Comparison of ENCODE assay signal across 21 cellular contexts in the genomic region with DNA sequence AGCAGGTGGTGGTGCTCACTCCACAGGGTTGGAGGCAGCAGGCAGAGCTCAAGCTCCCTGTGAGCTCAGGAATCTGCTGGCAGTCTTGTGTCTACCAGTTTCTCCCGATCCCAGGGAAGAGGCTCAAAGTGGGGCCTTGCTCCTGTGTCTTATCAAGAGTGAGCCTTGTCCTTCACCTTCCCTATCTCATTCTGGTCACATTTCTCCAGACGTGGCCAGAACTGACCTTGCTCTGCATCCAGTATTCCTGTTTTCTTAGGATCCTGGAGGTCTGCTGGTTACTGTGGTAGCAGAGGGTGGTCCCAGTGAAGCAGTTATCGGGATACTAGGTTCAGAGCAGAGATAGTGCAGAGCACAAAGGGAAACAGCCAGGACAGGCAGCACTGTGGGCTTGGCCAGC. TPM values are rescaled to one million over a fixed set of nuclear protein-coding genes. Genes with fewer than 3 reads are reported as not detected.
DNase-seq lines count a peak whose midpoint lies in the region; ATAC-seq and TF ChIP-seq lines count a peak whose summit lies in the region.
"Had no signal": no experiment of that assay in that cellular context is flagged by ENCODE, and none has a peak within 500 bp of the region (broad histone marks: within the 10 kb centered on the region; RNA-seq: fewer than 3 reads in every experiment).

No MANE protein-coding gene starts in this region.

- no peak for DNase-seq in GM23338 (ENCODE audit: low spot score)
- peak; percentile 32 for DNase-seq in endodermal cell
- no peak for DNase-seq in neuronal stem cell (ENCODE audit: low spot score)
- no peak for DNase-seq in A673 (ENCODE audit: low spot score)
- DNase-seq in mesenteric fat pad (ENCODE audit: low spot score), result no peak
- DNase-seq: 8988T; C1 segment of cervical spinal cord; Calu3; CD4-positive, alpha-beta memory T cell; COR-L47; DMS53; DMS79 treated with DMSO at 0.1 percent for 48 hours; GF-D8; GOT3; H7; HCEC 1CT had no signal

- H3K4me3 ChIP-seq in GM23338 (no peak overlapping the region), endodermal cell (ENCODE audit: low read length) (no peak overlapping the region), neuronal stem cell (ENCODE audit: low read length in 2 of 2) (peak overlapping the region in 1 of 2 donors; percentile 21), A673 (ENCODE audit: low read depth, low read length, poor library complexity, severe bottlenecking) (no peak overlapping the region)
- H3K4me3 ChIP-seq: A549 had no signal

- no peaks in the 10 kb centered on the region for H4K20me1 ChIP-seq in GM23338 (replicated peaks; ENCODE audit: insufficient read depth)

- no peak overlapping the region for H3K4ac ChIP-seq in neuronal stem cell (ENCODE audit: low read length)

- H3K27ac Mint-ChIP-seq in GM23338 (0 out of 2 replicates have a peak overlapping the region, but pooled peaks have one; percentile 36), endodermal cell (no peak overlapping the region)
- H3K27ac Mint-ChIP-seq: CD4-positive, alpha-beta memory T cell had no signal

- H3K36me3 ChIP-seq in GM23338 (ENCODE audit: insufficient read depth) (no peaks in the 10 kb centered on the region), endodermal cell (ENCODE audit: control insufficient read depth, insufficient read depth, low read length) (no peaks in the 10 kb centered on the region), neuronal stem cell (replicated peaks in 1 of 2; ENCODE audit: control insufficient read depth in 2 of 2, insufficient read depth in 2 of 2, low read length in 2 of 2) (no peaks in the 10 kb centered on the region), A673 (ENCODE audit: insufficient read depth, low read length, poor library complexity, severe bottlenecking) (no peaks in the 10 kb centered on the region)

- no peaks in the 10 kb centered on the region for H3K79me1 ChIP-seq in neuronal stem cell (ENCODE audit: low read depth, low read length)

- intact Hi-C loops in A673 (cut with micrococcal nuclease; ENCODE audit: unreplicated experiment), result no loop called here

- no peak overlapping the region for H2BK12ac ChIP-seq in neuronal stem cell (ENCODE audit: low read length)

- H3F3A ChIP-seq in GM23338 (replicated peaks; ENCODE audit: low read depth), result no peaks in the 10 kb centered on the region

- peaks cover 4% of the 10 kb centered on the region for H3K9me3 ChIP-seq in endodermal cell (ENCODE audit: control insufficient read depth, low read length)
- H3K9me3 ChIP-seq in neuronal stem cell (replicated peaks in 1 of 2; ENCODE audit: control insufficient read depth in 2 of 2, insufficient read depth in 1 of 2, low read depth in 1 of 2, low read length in 2 of 2), result peaks cover 0 to 16% of the 10 kb centered on the region in 2 donors
- no peaks in the 10 kb centered on the region for H3K9me3 ChIP-seq in A673 (ENCODE audit: low read depth, low read length, poor library complexity, severe bottlenecking)

- POLR2A ChIA-PET in A673 (lab: Charles Lee; ENCODE audit: low non-redundant PET), result no interaction called here

- H3K4me1 ChIP-seq in GM23338 (ENCODE audit: insufficient read depth) (peaks cover 14% of the 10 kb centered on the region), endodermal cell (ENCODE audit: control insufficient read depth, insufficient read depth, low read length) (no peaks in the 10 kb centered on the region), neuronal stem cell (ENCODE audit: control insufficient read depth in 2 of 2, insufficient read depth in 1 of 2, low read depth in 1 of 2, low read length in 2 of 2) (peaks cover 4 to 5% of the 10 kb centered on the region in 2 donors), A673 (ENCODE audit: insufficient read depth, low read length, poor library complexity, severe bottlenecking) (no peaks in the 10 kb centered on the region)
- H3K4me1 ChIP-seq: A549 had no signal

- no peaks in the 10 kb centered on the region for H3K9me2 ChIP-seq in GM23338 (ENCODE audit: insufficient read depth)

- peaks cover 16% of the 10 kb centered on the region for H3K4me1 Mint-ChIP-seq in GM23338
- H3K4me1 Mint-ChIP-seq in endodermal cell, result no peaks in the 10 kb centered on the region
- H3K4me1 Mint-ChIP-seq: CD4-positive, alpha-beta memory T cell had no signal

- H3K79me2 ChIP-seq in GM23338 (replicated peaks; ENCODE audit: insufficient read depth), result no peaks in the 10 kb centered on the region

- H2AFZ ChIP-seq in GM23338 (no peak overlapping the region), neuronal stem cell (ENCODE audit: low read length) (peak overlapping the region; percentile 47)

- H3K9me3 Mint-ChIP-seq in GM23338 (peaks cover 2% of the 10 kb centered on the region; the same call in 1 of the 3 replicates), endodermal cell (peaks cover 5% of the 10 kb centered on the region)

- peak overlapping the region; percentile 66 for H2AK5ac ChIP-seq in neuronal stem cell (ENCODE audit: low read depth, low read length)

- peak overlapping the region; percentile 72 for H3K18ac ChIP-seq in neuronal stem cell (ENCODE audit: low read length)

- H4K8ac ChIP-seq in neuronal stem cell (ENCODE audit: low read depth, low read length), result peak overlapping the region; percentile 70

- H4K91ac ChIP-seq in neuronal stem cell (ENCODE audit: low read depth, low read length, poor library complexity), result no peak overlapping the region

- no peak overlapping the region for H2BK120ac ChIP-seq in neuronal stem cell (ENCODE audit: low read depth, low read length)

- peaks cover 3% of the 10 kb centered on the region for H3K27me3 Mint-ChIP-seq in GM23338 (ENCODE audit: insufficient read depth, low read depth, poor library complexity)
- H3K27me3 Mint-ChIP-seq in endodermal cell (ENCODE audit: insufficient read depth), result peaks cover 3% of the 10 kb centered on the region

- H3K9ac ChIP-seq in endodermal cell (ENCODE audit: extremely low read depth, low read length, poor library complexity, severe bottlenecking) (no peak overlapping the region), neuronal stem cell (ENCODE audit: low read depth, low read length, poor library complexity) (peak overlapping the region; percentile 54)

- no peak overlapping the region for H3K4me2 ChIP-seq in GM23338
- no peak overlapping the region for H3K4me2 ChIP-seq in neuronal stem cell (ENCODE audit: insufficient read depth, low read length, poor library complexity, severe bottlenecking)
- H3K4me2 ChIP-seq: A549 had no signal

- H3K27me3 ChIP-seq in GM23338 (ENCODE audit: insufficient read depth) (no peaks in the 10 kb centered on the region), endodermal cell (ENCODE audit: control insufficient read depth, insufficient read depth, low read length, poor library complexity, severe bottlenecking) (no peaks in the 10 kb centered on the region), neuronal stem cell (ENCODE audit: control insufficient read depth in 3 of 3, insufficient read depth in 3 of 3, low read depth in 1 of 3, low read length in 3 of 3) (no peaks in the 10 kb centered on the region), A673 (replicated peaks; ENCODE audit: insufficient read depth, low read depth, low read length, poor library complexity) (peaks cover 34% of the 10 kb centered on the region)

- WGBS in endodermal cell (ENCODE audit: insufficient coverage in 1 of 2, insufficient read length in 1 of 2), 2 experiments, result 87 to 88% methylated on average over 1 to 3 of the region's 3 CpGs
- WGBS in neuronal stem cell (ENCODE audit: extremely low coverage in 2 of 2, insufficient read length in 2 of 2, insufficient replicate concordance in 1 of 2), 2 donors, result no CpG with 5 or more reads among the region's 3 CpGs

- no TSS peak for BruUV-seq in A673 (replicated peaks; lab: Mats Ljungman, UMichigan)

- no peak for ATAC-seq in GM23338
- no peak for ATAC-seq in HG02885 (IDR thresholded peaks at IDR 0.05; ENCODE audit: poor library complexity, unreplicated experiment)
- ATAC-seq: A549 had no signal

- H2BK15ac ChIP-seq in neuronal stem cell (ENCODE audit: low read length), result no peak overlapping the region

- CTCF ChIA-PET in A673 (lab: Charles Lee), result interaction anchor here (0.7 kb wide), 1 partner anchor 8 kb away, joined by 4 read pairs; no protein-coding TSS in a partner anchor

- H3K4me3 Mint-ChIP-seq in GM23338 (no peak overlapping the region), endodermal cell (no peak overlapping the region)
- H3K4me3 Mint-ChIP-seq: CD4-positive, alpha-beta memory T cell had no signal

- H2BK5ac ChIP-seq in neuronal stem cell (ENCODE audit: low read length), result peak overlapping the region; percentile 2

- H3K23ac ChIP-seq in neuronal stem cell (ENCODE audit: low read depth, low read length, poor library complexity), result no peak overlapping the region

- TF ChIP-seq CTCF in GM23338 (conservative IDR thresholded peaks at IDR 0.05; ENCODE audit: low read depth in 2 of 2), result no peak
- TF ChIP-seq CTCF in endodermal cell (conservative IDR thresholded peaks at IDR 0.05), result no peak
- no peak for TF ChIP-seq CTCF in A673 (conservative IDR thresholded peaks at IDR 0.05; ENCODE audit: low read depth, low read length)

- H3K36me3 Mint-ChIP-seq in GM23338 (ENCODE audit: low read depth) (no peaks in the 10 kb centered on the region), endodermal cell (ENCODE audit: low read depth) (no peaks in the 10 kb centered on the region)
- H3K36me3 Mint-ChIP-seq: CD4-positive, alpha-beta memory T cell had no signal

- H3K27ac ChIP-seq in GM23338 (ENCODE audit: low read depth), result no peak overlapping the region
- H3K27ac ChIP-seq in endodermal cell (ENCODE audit: low read depth, low read length), result no peak overlapping the region
- H3K27ac ChIP-seq in neuronal stem cell (replicated peaks; ENCODE audit: low read length), result no peak overlapping the region
- H3K27ac ChIP-seq in A673 (ENCODE audit: low read depth, low read length, poor library complexity, severe bottlenecking), result no peak overlapping the region
- H3K27ac ChIP-seq: A549 had no signal

- H3K14ac ChIP-seq in neuronal stem cell (ENCODE audit: low read length), result peak overlapping the region; percentile 82

TF ChIP-seq in GM23338, 12 proteins besides CTCF, POLR2A, EP300 and RAD21 (continues in another document):
- TF ChIP-seq EZH2phosphoT487 (IDR thresholded peaks at IDR 0.05; ENCODE audit: unreplicated experiment), result no peak
- TF ChIP-seq NANOG (IDR thresholded peaks at IDR 0.05; ENCODE audit: borderline replicate concordance), result no peak

RNA-seq across cellular contexts. Expression of a gene that starts 47.1 kb away (rescaled TPM):
- total RNA-seq in GM23338 (2014; rRNA removed; shearing (Covaris generic)), result not detected in 2 replicates
- not detected in 2 replicates for polyA plus RNA-seq in GM23338 (2016; fragmentation: Nextera tagmentation; extraction: Ambion mirVana)
- total RNA-seq in endodermal cell (not detected), A673 (2021) (not detected in 2 replicates), mesenteric fat pad (not detected)
- not detected for polyA plus RNA-seq in endodermal cell (2013, experiment 1 of 2)
- polyA plus RNA-seq in endodermal cell (2013, experiment 2 of 2), result not detected
- not detected for polyA plus RNA-seq in neuronal stem cell (2013, experiment 1 of 2)
- polyA plus RNA-seq in neuronal stem cell (2013, experiment 2 of 2), result not detected
- total RNA-seq: Calu3; CD4-positive, alpha-beta memory T cell; Daoy; G401; H7 had no signal
- polyA plus RNA-seq: A549; BJ; CD4-positive, alpha-beta memory T cell had no signal
